In genomic region chr11:2975594-2975993, GRCh38 we compare ENCODE assay signal across 9 cellular contexts. TPM values are rescaled to one million over a fixed set of nuclear protein-coding genes. Genes with fewer than 3 reads are reported as not detected.
DNase-seq lines count a peak whose midpoint lies in the region; ATAC-seq, FAIRE-seq and TF ChIP-seq lines count a peak whose summit lies in the region.
"Had no signal": no experiment of that assay in that cellular context is flagged by ENCODE, and none has a peak within 500 bp of the region (broad histone marks: within the 10 kb centered on the region; RNA-seq: fewer than 3 reads in every experiment).

No MANE protein-coding gene starts in this region.

- peaks cover 23% of the 10 kb centered on the region for H4K20me1 ChIP-seq in OCI-LY7 (ENCODE audit: insufficient read depth, low read length)

- H2AFZ ChIP-seq in OCI-LY7 (ENCODE audit: low read length): no peak overlapping the region

- ATAC-seq in A549 (peak; percentile 93 to 97), HG03457 (IDR thresholded peaks at IDR 0.05; ENCODE audit: unreplicated experiment) (no peak)
- peak; percentile 93 for ATAC-seq in activated naive CD8-positive, alpha-beta T cell treated with anti-CD3 and anti-CD28 coated beads, Interleukin-2, amount 10 ng/mL, durations not matched to agents 7 days and 5 days (ENCODE audit: low read depth)

- no peak for TF ChIP-seq POLR2A in A549 (IDR thresholded peaks at IDR 0.05; ENCODE audit: low read length)

- TF ChIP-seq EP300 in A549 (IDR thresholded peaks at IDR 0.05): no peak

- H3K9me3 Mint-ChIP-seq in activated naive CD8-positive, alpha-beta T cell treated with anti-CD3 and anti-CD28 coated beads, Interleukin-2, amount 10 ng/mL, durations not matched to agents 7 days and 5 days: no peaks in the 10 kb centered on the region

- H3K4me1 ChIP-seq in A549 (no peaks in the 10 kb centered on the region), OCI-LY7 (ENCODE audit: insufficient read depth, low read length, poor library complexity, severe bottlenecking) (no peaks in the 10 kb centered on the region)

- peaks cover 34% of the 10 kb centered on the region for H3K4me1 Mint-ChIP-seq in activated naive CD8-positive, alpha-beta T cell treated with anti-CD3 and anti-CD28 coated beads, Interleukin-2, amount 10 ng/mL, durations not matched to agents 7 days and 5 days

- CTCF ChIA-PET in A549 (lab: Yijun Ruan, JAX): interaction anchor here (0.7 to 3.3 kb wide), 21 partner anchors 8 to 433 kb away, joined by 3 to 23 read pairs (median 4); partner anchors contain the start of gene PHLDA2
- CTCF ChIA-PET in OCI-LY7 (lab: Charles Lee; ENCODE audit: unreplicated experiment): interaction anchor here (0.8 kb wide), 1 partner anchor 19 kb away, joined by 4 read pairs; no protein-coding TSS in a partner anchor

- DNase-seq in A549 (ENCODE audit: low read depth in 1 of 2, low spot score in 1 of 2) (peak; percentile 51 to 67), OCI-LY7 (ENCODE audit: low spot score) (peak; percentile 56), hepatic stellate cell (ENCODE audit: low spot score) (peak; percentile 38), AG08396 (ENCODE audit: low spot score) (no peak)
- DNase-seq in activated naive CD8-positive, alpha-beta T cell treated with anti-CD3 and anti-CD28 coated beads, Interleukin-2, amount 10 ng/mL, durations not matched to agents 7 days and 5 days: no peak
- DNase-seq in stimulated activated CD4-positive, alpha-beta T cell treated with anti-CD3 and anti-CD28 coated beads, Interleukin-4, amount 100 ng/mL, for 1 hour: peak; percentile 32

- H3K36me3 ChIP-seq in OCI-LY7 (ENCODE audit: insufficient read depth, low read length): peaks cover 99% of the 10 kb centered on the region

- no peaks in the 10 kb centered on the region for H3K9me3 ChIP-seq in A549
- no peaks in the 10 kb centered on the region for H3K9me3 ChIP-seq in OCI-LY7 (ENCODE audit: low read length)

- POLR2A ChIA-PET in A549 (lab: Yijun Ruan, JAX): interaction anchor here (0.9 to 1.4 kb wide), 4 partner anchors 13 to 46 kb away, joined by 3 to 5 read pairs (median 4); partner anchors contain the start of genes NAP1L4 and PHLDA2
- POLR2A ChIA-PET in OCI-LY7 (lab: Charles Lee): interaction anchor here (0.6 kb wide), 1 partner anchor 13 kb away, joined by 3 read pairs; no protein-coding TSS in a partner anchor
- POLR2A ChIA-PET in activated naive CD8-positive, alpha-beta T cell treated with anti-CD3 and anti-CD28 coated beads, Interleukin-2, amount 10 ng/mL, durations not matched to agents 7 days and 5 days (lab: Charles Lee): interaction anchor here (0.7 to 2.5 kb wide), 10 partner anchors 11 to 47 kb away, joined by 3 to 22 read pairs (median 6); partner anchors contain the start of gene NAP1L4

- peaks cover 31% of the 10 kb centered on the region for H3K36me3 Mint-ChIP-seq in activated naive CD8-positive, alpha-beta T cell treated with anti-CD3 and anti-CD28 coated beads, Interleukin-2, amount 10 ng/mL, durations not matched to agents 7 days and 5 days

- H3K9me2 ChIP-seq in OCI-LY7 (ENCODE audit: insufficient read depth, low read length): no peaks in the 10 kb centered on the region

- H3K4me3 ChIP-seq in A549: no peak overlapping the region
- no peak overlapping the region for H3K4me3 ChIP-seq in OCI-LY7 (ENCODE audit: low read depth, low read length, poor library complexity, severe bottlenecking)

- peak overlapping the region; percentile 56 for H3K27ac Mint-ChIP-seq in activated naive CD8-positive, alpha-beta T cell treated with anti-CD3 and anti-CD28 coated beads, Interleukin-2, amount 10 ng/mL, durations not matched to agents 7 days and 5 days

- BruUV-seq in OCI-LY7 (replicated peaks; lab: Mats Ljungman, UMichigan): no TSS peak

- no peak for FAIRE-seq in A549 (lab: Jason Lieb, UNC)
- FAIRE-seq: colon had no signal

- no peaks in the 10 kb centered on the region for H3K27me3 Mint-ChIP-seq in activated naive CD8-positive, alpha-beta T cell treated with anti-CD3 and anti-CD28 coated beads, Interleukin-2, amount 10 ng/mL, durations not matched to agents 7 days and 5 days

- peak; percentile 40 to 44; a peak in 4 of 5 replicates for TF ChIP-seq RAD21 in A549 (conservative IDR thresholded peaks at IDR 0.05 in 1 of 2, IDR thresholded peaks at IDR 0.05 in 1 of 2)

- H3K4me3 Mint-ChIP-seq in activated naive CD8-positive, alpha-beta T cell treated with anti-CD3 and anti-CD28 coated beads, Interleukin-2, amount 10 ng/mL, durations not matched to agents 7 days and 5 days: no peak overlapping the region

- H3K4me2 ChIP-seq in A549: no peak overlapping the region
- H3K4me2 ChIP-seq in OCI-LY7 (ENCODE audit: low read length): no peak overlapping the region

- intact Hi-C loops in OCI-LY7 (cut with micrococcal nuclease; ENCODE audit: unreplicated experiment): no loop called here

- H3K79me2 ChIP-seq in OCI-LY7 (ENCODE audit: insufficient read depth, low read depth, low read length): peaks cover 60% of the 10 kb centered on the region

- no peak overlapping the region for H3K27ac ChIP-seq in A549
- H3K27ac ChIP-seq in OCI-LY7 (ENCODE audit: low read depth, low read length, poor library complexity, severe bottlenecking): no peak overlapping the region

- TF ChIP-seq CTCF in A549 (IDR thresholded peaks at IDR 0.05): peak; percentile 55
- TF ChIP-seq CTCF in GM12873 (IDR thresholded peaks at IDR 0.05; ENCODE audit: insufficient read depth, low read depth, low read length, missing control alignments): peak; percentile 62
- peak; percentile 72 for TF ChIP-seq CTCF in OCI-LY7 (conservative IDR thresholded peaks at IDR 0.05; ENCODE audit: low read length)

- 72% methylated on average over 4 of the region's 4 CpGs for WGBS in A549 (ENCODE audit: missing lambda C conversion rate)

TF ChIP-seq in A549, 52 proteins besides CTCF, POLR2A, EP300 and RAD21 (continues in another document):
- no peak for TF ChIP-seq KDM1A (IDR thresholded peaks at IDR 0.05; ENCODE audit: low read depth)
- no peak for TF ChIP-seq RCOR1 (IDR thresholded peaks at IDR 0.05; ENCODE audit: low read depth, low read length)
- no peak for TF ChIP-seq HEYL (CRISPR knock-in tag; IDR thresholded peaks at IDR 0.05)
- no peak for TF ChIP-seq EHMT2 (IDR thresholded peaks at IDR 0.05; ENCODE audit: low read depth)
- no peak for TF ChIP-seq PHF8 (IDR thresholded peaks at IDR 0.05; ENCODE audit: borderline replicate concordance, low read depth)
- TF ChIP-seq HMGXB4 (CRISPR knock-in tag; IDR thresholded peaks at IDR 0.05; ENCODE audit: borderline replicate concordance): no peak
- TF ChIP-seq HOXB5 (CRISPR knock-in tag; IDR thresholded peaks at IDR 0.05): no peak
- TF ChIP-seq FOSB (CRISPR knock-in tag; IDR thresholded peaks at IDR 0.05): no peak
- TF ChIP-seq ZSCAN20 (CRISPR knock-in tag; IDR thresholded peaks at IDR 0.05): no peak
- TF ChIP-seq JUN (IDR thresholded peaks at IDR 0.05): no peak
- TF ChIP-seq ELK1 (IDR thresholded peaks at IDR 0.05; ENCODE audit: low read depth, low read length): no peak
- TF ChIP-seq CHD4 (IDR thresholded peaks at IDR 0.05; ENCODE audit: borderline replicate concordance): no peak
- TF ChIP-seq NPAS2 (CRISPR knock-in tag; IDR thresholded peaks at IDR 0.05; ENCODE audit: borderline replicate concordance): no peak
- no peak for TF ChIP-seq TFCP2L1 (CRISPR knock-in tag; IDR thresholded peaks at IDR 0.05)
- TF ChIP-seq RNF2 (IDR thresholded peaks at IDR 0.05; ENCODE audit: borderline replicate concordance, low read depth): no peak
- TF ChIP-seq MAZ (IDR thresholded peaks at IDR 0.05; ENCODE audit: borderline replicate concordance, low read depth, low read length): no peak

RNA-seq across cellular contexts. Expression of gene NAP1L4, which starts 16.5 kb away (rescaled TPM):
- 128 and 148 TPM in 2 replicates for polyA plus RNA-seq in A549 (2011; rRNA removed)
- polyA plus RNA-seq in A549 (2012; cell fraction: cytosol; rRNA removed): 73.9 and 95.8 TPM in 2 replicates
- polyA plus RNA-seq in A549 (2012; cell fraction: nucleus; rRNA removed): 97.5 and 143 TPM in 2 replicates
- 129 to 134 TPM (median 132 TPM) in 3 replicates for polyA plus RNA-seq in A549 (2017; fragmentation: RNase III; extraction: RNeasy Plus Mini Kit Qiagen cat#74134 plus additional on column Dnase treatment)
- polyA minus RNA-seq in A549 (2011; rRNA and poly(A)+ RNA removed): 52.9 and 61.4 TPM in 2 replicates
- total RNA-seq in OCI-LY7 (2014; rRNA removed; shearing (Covaris generic)): 152 and 247 TPM in 2 replicates
- 183 and 188 TPM in 2 replicates for total RNA-seq in OCI-LY7 (2022)
- total RNA-seq in activated naive CD8-positive, alpha-beta T cell treated with anti-CD3 and anti-CD28 coated beads, Interleukin-2, amount 10 ng/mL, durations not matched to agents 7 days and 5 days: 100 to 1,000 TPM; 346 to 363 TPM

RNA-seq across cellular contexts. Expression of gene PHLDA2, which starts 46.4 kb away (rescaled TPM):
- 6.3 and 7.0 TPM in 2 replicates for polyA plus RNA-seq in A549 (2011; rRNA removed)
- polyA plus RNA-seq in A549 (2012; cell fraction: cytosol; rRNA removed): 80.1 and 91.2 TPM in 2 replicates
- 68.3 and 133 TPM in 2 replicates for polyA plus RNA-seq in A549 (2012; cell fraction: nucleus; rRNA removed)
- polyA plus RNA-seq in A549 (2017; fragmentation: RNase III; extraction: RNeasy Plus Mini Kit Qiagen cat#74134 plus additional on column Dnase treatment): 43.6 to 49.6 TPM (median 47.6 TPM) in 3 replicates
- polyA minus RNA-seq in A549 (2011; rRNA and poly(A)+ RNA removed): 3.6 and 5.5 TPM in 2 replicates
- 0.16 and 1.0 TPM in 2 replicates for total RNA-seq in OCI-LY7 (2014; rRNA removed; shearing (Covaris generic))
- 0.34 and 0.50 TPM in 2 replicates for total RNA-seq in OCI-LY7 (2022)
- under 1 TPM; 0.55 to 0.65 TPM for total RNA-seq in activated naive CD8-positive, alpha-beta T cell treated with anti-CD3 and anti-CD28 coated beads, Interleukin-2, amount 10 ng/mL, durations not matched to agents 7 days and 5 days

Comparison
In these comparisons a context has a peak if more than half of its experiments do, and no peak if none do; other contexts are left out.
1. DNase-seq: peak in A549 (2 of 2), OCI-LY7 (single experiment), hepatic stellate cell (single experiment) and stimulated activated CD4-positive, alpha-beta T cell treated with anti-CD3 and anti-CD28 coated beads, Interleukin-4, amount 100 ng/mL, for 1 hour (single experiment); none in activated naive CD8-positive, alpha-beta T cell treated with anti-CD3 and anti-CD28 coated beads, Interleukin-2, amount 10 ng/mL, durations not matched to agents 7 days and 5 days (single experiment) and AG08396 (single experiment).
2. Peak in every context shown above with its lines, with median percentiles within 50 percentile points of each other: CTCF ChIP-seq.